12 cellular contexts compared by ENCODE assay signal in the genomic region with DNA sequence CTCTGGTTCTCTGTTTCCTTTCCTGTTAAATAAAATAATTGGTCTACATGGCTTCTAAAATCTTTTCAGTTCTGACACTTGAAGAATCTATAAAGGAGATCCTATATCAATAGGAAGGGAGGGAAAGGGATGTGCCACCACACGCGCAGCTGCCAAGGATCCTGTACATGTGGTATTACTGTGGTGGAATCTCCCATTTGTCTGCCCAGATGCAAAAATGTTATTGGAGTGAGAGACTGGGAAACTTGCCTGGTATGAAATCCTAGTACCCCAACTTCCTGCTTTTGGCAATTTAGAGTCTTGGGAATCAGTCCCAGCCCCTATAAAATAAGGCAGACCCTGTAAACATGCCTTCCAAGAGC.
DNase-seq lines count a peak whose midpoint lies in the region; ATAC-seq, FAIRE-seq and TF ChIP-seq lines count a peak whose summit lies in the region.
"Had no signal": no experiment of that assay in that cellular context is flagged by ENCODE, and none has a peak within 500 bp of the region (broad histone marks: within the 10 kb centered on the region; RNA-seq: fewer than 3 reads in every experiment).

No MANE protein-coding gene starts in this region.

- H3K9ac ChIP-seq in SK-N-MC (ENCODE audit: insufficient read length) = no peak overlapping the region

- H3K36me3 ChIP-seq in SK-N-MC (ENCODE audit: insufficient read depth, low read length) (no peaks in the 10 kb centered on the region), gastroesophageal sphincter (no peaks in the 10 kb centered on the region), spleen (no peaks in the 10 kb centered on the region)

- H3K4me1 ChIP-seq in gastroesophageal sphincter (peaks cover 16 to 59% (median 22%) of the 10 kb centered on the region in 3 donors), spleen (peaks cover 8 to 28% (median 16%) of the 10 kb centered on the region in 6 donors)

- H3K27ac ChIP-seq in SK-N-MC (peak overlapping the region; percentile 46; the same call in 1 of the 2 replicates), gastroesophageal sphincter (peak overlapping the region; percentile 70 to 86 (median 80)), spleen (peak overlapping the region in 6 of 8 donors; percentile 9 to 62 (median 43))

- H3K27me3 ChIP-seq in gastroesophageal sphincter (no peaks in the 10 kb centered on the region), spleen (replicated peaks in 1 of 7) (no peaks in the 10 kb centered on the region)

- DNase-seq in GM19239 (ENCODE audit: insufficient read length, low spot score) (no peak), SK-N-MC (ENCODE audit: low read depth, low spot score) (no peak), spleen (no peak), NCI-H2171 treated with DMSO at 0.1 percent for 48 hours (lab: John Stamatoyannopoulos, UW) (no peak), UCSD-AML1 (lab: John Stamatoyannopoulos, UW; ENCODE audit: unreplicated experiment) (no peak), RPMI8226 (no peak), NCI-H2029 treated with DMSO at 0.1 percent for 48 hours (lab: John Stamatoyannopoulos, UW) (no peak)
- DNase-seq: activated CD4-positive, CD25-positive, alpha-beta regulatory T cell treated with anti-CD3 and anti-CD28 coated beads, Interleukin-2, amount 50 U/mL, for 72 hours; activated naive CD4-positive, alpha-beta T cell treated with anti-CD3 and anti-CD28 coated beads, Interleukin-2, amount 50 U/mL, for 16 hours; DMS 273 treated with DMSO at 0.1 percent for 48 hours had no signal

- no peak for TF ChIP-seq EP300 in gastroesophageal sphincter (IDR thresholded peaks at IDR 0.05)

- H3K4me3 ChIP-seq in SK-N-MC (no peak overlapping the region), gastroesophageal sphincter (no peak overlapping the region), spleen (no peak overlapping the region)

- peak; percentile 80 for FAIRE-seq in GM19239 (lab: Jason Lieb, UNC)
- FAIRE-seq: islet of Langerhans had no signal

- intact Hi-C loops in spleen (cut with DNase I; ENCODE audit: low total_unique reads) = no loop called here

- no peak for ATAC-seq in gastroesophageal sphincter

- no peaks in the 10 kb centered on the region for H3K9me3 ChIP-seq in SK-N-MC (ENCODE audit: low read depth, low read length)
- H3K9me3 ChIP-seq in gastroesophageal sphincter = no peaks in the 10 kb centered on the region
- H3K9me3 ChIP-seq in spleen = no peaks in the 10 kb centered on the region

- TF ChIP-seq POLR2A in gastroesophageal sphincter (IDR thresholded peaks at IDR 0.05) (no peak), spleen (IDR thresholded peaks at IDR 0.05) (no peak)

- TF ChIP-seq CTCF in gastroesophageal sphincter (IDR thresholded peaks at IDR 0.05) (no peak), spleen (IDR thresholded peaks at IDR 0.05 in 8 of 11, conservative IDR thresholded peaks at IDR 0.05 in 3 of 11) (no peak)

- whole genome bisulfite sequencing in gastroesophageal sphincter (ENCODE audit: low coverage in 1 of 2), 2 donors = 43 to 63% methylated on average over 2 of the region's 2 CpGs
- WGBS in spleen, 5 donors = 76 to 92% (median 84%) methylated on average over 2 of the region's 2 CpGs
